In genomic region chr12:57370696-57371095, GRCh38 we compare ENCODE assay signal across 16 cellular contexts.
"Had no signal": no experiment of that assay in that cellular context is flagged by ENCODE, and none has a peak within 500 bp of the region (broad histone marks: within the 10 kb centered on the region; RNA-seq: fewer than 3 reads in every experiment).

No MANE protein-coding gene starts in this region.

- DNase-seq: activated CD4-positive, alpha-beta T cell treated with anti-CD3 and anti-CD28 coated beads, Interleukin-2, amount 50 U/mL, for 4 hours; activated CD8-positive, alpha-beta memory T cell treated with anti-CD3 and anti-CD28 coated beads, Interleukin-2, amount 10 ng/mL, durations not matched to agents 7 days and 5 days; activated gamma-delta T cell treated with Interleukin-2 at 50 U/mL for 16 hours; activated naive CD8-positive, alpha-beta T cell treated with anti-CD3 and anti-CD28 coated beads for 36 hours; activated T-cell treated with anti-CD3 and anti-CD28 coated beads, Interleukin-2, amount 50 U/mL, for 4 hours; effector CD4-positive, alpha-beta T cell; foreskin fibroblast; glutamatergic neuron; left colon; naive thymus-derived CD4-positive, alpha-beta T cell; small intestine; transverse colon had no signal

- H3K4me3 Mint-ChIP-seq: activated CD8-positive, alpha-beta memory T cell treated with anti-CD3 and anti-CD28 coated beads, Interleukin-2, amount 10 ng/mL, durations not matched to agents 7 days and 5 days; activated naive CD8-positive, alpha-beta T cell treated with anti-CD3 and anti-CD28 coated beads for 36 hours; activated T-cell treated with anti-CD3 and anti-CD28 coated beads, Interleukin-2, amount 50 U/mL, for 4 hours; stimulated activated memory B cell treated with anti-CD40 and anti-IgM and Interleukin-4, amounts not matched to agents 10 μg/mL and 1 μg/mL and 100 μg/mL, for 72 hours had no signal

- H3K27ac Mint-ChIP-seq: activated CD8-positive, alpha-beta memory T cell treated with anti-CD3 and anti-CD28 coated beads, Interleukin-2, amount 10 ng/mL, durations not matched to agents 7 days and 5 days; activated naive CD8-positive, alpha-beta T cell treated with anti-CD3 and anti-CD28 coated beads for 36 hours; stimulated activated memory B cell treated with anti-CD40 and anti-IgM and Interleukin-4, amounts not matched to agents 10 μg/mL and 1 μg/mL and 100 μg/mL, for 72 hours had no signal

- H3K4me3 ChIP-seq: ascending aorta, right atrium auricular region, transverse colon had no signal

- H3K27me3 Mint-ChIP-seq: activated CD8-positive, alpha-beta memory T cell treated with anti-CD3 and anti-CD28 coated beads, Interleukin-2, amount 10 ng/mL, durations not matched to agents 7 days and 5 days; activated naive CD8-positive, alpha-beta T cell treated with anti-CD3 and anti-CD28 coated beads for 36 hours; naive thymus-derived CD4-positive, alpha-beta T cell; stimulated activated memory B cell treated with anti-CD40 and anti-IgM and Interleukin-4, amounts not matched to agents 10 μg/mL and 1 μg/mL and 100 μg/mL, for 72 hours had no signal

- H3K4me1 Mint-ChIP-seq: activated CD8-positive, alpha-beta memory T cell treated with anti-CD3 and anti-CD28 coated beads, Interleukin-2, amount 10 ng/mL, durations not matched to agents 7 days and 5 days; stimulated activated memory B cell treated with anti-CD40 and anti-IgM and Interleukin-4, amounts not matched to agents 10 μg/mL and 1 μg/mL and 100 μg/mL, for 72 hours had no signal

- ATAC-seq: activated CD4-positive, CD25-positive, alpha-beta regulatory T cell treated with anti-CD3 and anti-CD28 coated beads, Interleukin-2, amount 50 U/mL, for 24 hours; activated CD8-positive, alpha-beta memory T cell treated with anti-CD3 and anti-CD28 coated beads, Interleukin-2, amount 10 ng/mL, durations not matched to agents 7 days and 5 days; activated T-cell treated with anti-CD3 and anti-CD28 coated beads, Interleukin-2, amount 50 U/mL, for 4 hours; left colon; naive thymus-derived CD4-positive, alpha-beta T cell; stimulated activated memory B cell treated with anti-CD40 and anti-IgM and Interleukin-4, amounts not matched to agents 10 μg/mL and 1 μg/mL and 100 μg/mL, for 72 hours had no signal
